ENCODE assay signal across 8 cellular contexts in the genomic region with DNA sequence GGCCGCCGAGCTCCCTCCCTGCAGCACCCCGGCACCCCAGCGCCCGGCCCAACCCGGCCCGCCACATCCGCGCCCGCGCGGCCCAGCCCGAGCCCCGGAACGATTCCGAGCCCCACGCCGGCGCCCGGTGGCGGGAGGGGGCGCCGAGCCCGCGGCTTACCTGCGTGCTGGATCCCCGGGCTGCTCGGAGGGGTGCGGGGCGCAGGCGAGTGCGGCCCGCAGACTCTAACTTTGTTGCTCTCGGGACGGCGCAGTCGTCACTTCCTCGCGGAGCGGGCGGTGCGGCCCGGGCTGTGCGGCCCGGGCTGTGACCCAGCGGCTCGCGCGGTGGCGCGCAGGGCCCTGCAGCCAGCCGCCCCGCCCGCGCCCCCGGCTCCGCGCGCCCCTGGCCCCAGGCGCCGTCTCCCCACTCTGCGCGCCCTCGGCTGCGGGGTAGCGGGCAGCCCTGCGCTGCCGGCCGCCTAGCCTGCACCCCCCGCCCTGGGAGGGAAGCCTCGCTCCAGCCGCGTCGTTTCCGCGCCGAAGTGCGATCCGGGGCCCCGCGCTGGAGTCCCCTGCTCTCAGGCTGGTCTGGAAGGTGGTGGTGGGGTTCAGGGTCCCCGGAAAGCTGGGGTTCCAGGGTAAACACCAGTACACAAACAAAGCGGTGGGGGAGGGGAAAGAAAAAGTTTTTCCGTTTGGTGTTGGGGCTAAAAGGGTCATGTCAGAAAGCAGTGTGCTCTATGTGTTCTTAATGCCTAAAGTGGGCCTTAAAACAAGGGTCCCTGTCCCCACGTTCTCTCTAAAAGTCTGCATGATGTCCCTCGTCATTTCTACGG.
A peak's percentile ranks its signal among the peaks of the same experiment; 100 is the strongest.
DNase-seq lines count a peak whose midpoint lies in the region; ATAC-seq, FAIRE-seq and TF ChIP-seq lines count a peak whose summit lies in the region.

No MANE protein-coding gene starts in this region.

- H3K36me3 ChIP-seq in duodenal mucosa (ENCODE audit: control insufficient read depth in 1 of 2, insufficient read depth in 2 of 2, low read length in 2 of 2) (no peaks in the 10 kb centered on the region), lung (ENCODE audit: control insufficient read depth in 2 of 2, insufficient read depth in 2 of 2, low read length in 2 of 2) (no peaks in the 10 kb centered on the region)

- no peak; a peak in 1 of 5 replicates for TF ChIP-seq RAD21 in A549 (conservative IDR thresholded peaks at IDR 0.05 in 1 of 2, IDR thresholded peaks at IDR 0.05 in 1 of 2)

- H3K4me3 ChIP-seq in A549 (peak overlapping the region; percentile 79), HL-60 (replicated peaks; ENCODE audit: insufficient read depth, low read length) (peak overlapping the region; percentile 55), duodenal mucosa (ENCODE audit: low read depth in 1 of 2, low read length in 2 of 2) (peak overlapping the region; percentile 74 to 81), lung (peak overlapping the region; percentile 70)

- TF ChIP-seq CTCF in A549 (IDR thresholded peaks at IDR 0.05) = no peak
- no peak for TF ChIP-seq CTCF in HL-60 (IDR thresholded peaks at IDR 0.05; ENCODE audit: insufficient read depth, low read length)
- TF ChIP-seq CTCF in lung (IDR thresholded peaks at IDR 0.05; ENCODE audit: control extremely low read depth, extremely low read depth) = no peak

- H3K4me1 ChIP-seq in A549 = peaks cover 33% of the 10 kb centered on the region
- peaks cover 51 to 56% of the 10 kb centered on the region in 2 donors for H3K4me1 ChIP-seq in duodenal mucosa (ENCODE audit: control insufficient read depth in 1 of 2, insufficient read depth in 2 of 2, low read length in 2 of 2)
- H3K4me1 ChIP-seq in lung (ENCODE audit: control insufficient read depth in 2 of 2, insufficient read depth in 2 of 2, low read length in 2 of 2) = peaks cover 26 to 32% of the 10 kb centered on the region in 2 donors

- POLR2A ChIA-PET in A549 (lab: Yijun Ruan, JAX) = interaction anchor here (0.6 to 3.5 kb wide), 9 partner anchors 10 to 315 kb away, joined by 3 to 70 read pairs (median 7); a partner anchor contains a TSS

- 4% methylated on average over 20 of the region's 87 CpGs for WGBS in A549 (ENCODE audit: missing lambda C conversion rate)
- WGBS in lung, 2 donors = 0 to 1% methylated on average over 54 to 87 of the region's 87 CpGs

- no peak for FAIRE-seq in A549 (lab: Jason Lieb, UNC)

- DNase-seq in A549 (ENCODE audit: low read depth in 1 of 2, low spot score in 1 of 2) (peak in 1 of 2 experiments; percentile 31), HL-60 (ENCODE audit: low read depth in 1 of 2, low spot score in 1 of 2) (no peak), lung (ENCODE audit: low spot score) (peak; percentile 64), NCI-H345 treated with DMSO at 0.1 percent for 48 hours (lab: John Stamatoyannopoulos, UW; ENCODE audit: unreplicated experiment) (no peak)
- peak; percentile 42 to 49 for DNase-seq in activated CD4-positive, alpha-beta T cell treated with anti-CD3 and anti-CD28 coated beads for 4 hours
- DNase-seq in stimulated activated CD8-positive, alpha-beta memory T cell treated with anti-CD3 and anti-CD28 coated beads, Interleukin-15, amount 100 ng/mL, for 48 hours (ENCODE audit: low read depth in 2 of 2) = peak; percentile 30 to 34

- H3K9me3 ChIP-seq in A549 = no peaks in the 10 kb centered on the region
- no peaks in the 10 kb centered on the region for H3K9me3 ChIP-seq in duodenal mucosa (ENCODE audit: control insufficient read depth in 1 of 2, low read length in 2 of 2)
- peaks cover 0 to 1% of the 10 kb centered on the region in 2 donors for H3K9me3 ChIP-seq in lung (ENCODE audit: control insufficient read depth in 2 of 2, insufficient read depth in 1 of 2, low read length in 1 of 2)

- CTCF ChIA-PET in A549 (lab: Yijun Ruan, JAX) = interaction anchor here (0.6 to 9.0 kb wide), 13 partner anchors 8 to 332 kb away, joined by 3 to 73 read pairs (median 6); a partner anchor contains a TSS

- H3K9ac ChIP-seq in duodenal mucosa (ENCODE audit: low read depth in 1 of 2, low read length in 2 of 2) = peak overlapping the region; percentile 81 to 91

- peak; percentile 39 for TF ChIP-seq POLR2A in A549 (IDR thresholded peaks at IDR 0.05; ENCODE audit: low read length)

- no peaks in the 10 kb centered on the region for H3K27me3 ChIP-seq in HL-60 (ENCODE audit: insufficient read depth, poor library complexity, severe bottlenecking)
- no peaks in the 10 kb centered on the region for H3K27me3 ChIP-seq in duodenal mucosa (ENCODE audit: control insufficient read depth in 1 of 2, insufficient read depth in 2 of 2, low read length in 2 of 2)
- no peaks in the 10 kb centered on the region for H3K27me3 ChIP-seq in lung (ENCODE audit: control insufficient read depth, insufficient read depth)

- peak overlapping the region; percentile 99 for H3K4me2 ChIP-seq in A549

- peak; percentile 42 to 65 for ATAC-seq in A549
- peak; percentile 34 for ATAC-seq in GM18519 (IDR thresholded peaks at IDR 0.05; ENCODE audit: low FRiP score, unreplicated experiment)
- peak; percentile 70 for ATAC-seq in lung (ENCODE audit: insufficient read depth, low FRiP score)

- no peak for TF ChIP-seq EP300 in A549 (IDR thresholded peaks at IDR 0.05)

- H3K27ac ChIP-seq in A549 = peak overlapping the region; percentile 95 to 100
- H3K27ac ChIP-seq in HL-60 (replicated peaks) = peak overlapping the region; percentile 95
- H3K27ac ChIP-seq in duodenal mucosa (ENCODE audit: low read depth, low read length) = peak overlapping the region; percentile 94
- H3K27ac ChIP-seq in lung (ENCODE audit: low read depth in 1 of 2, low read length in 1 of 2) = peak overlapping the region; percentile 98 to 99

TF ChIP-seq in A549, 52 proteins besides CTCF, POLR2A, EP300 and RAD21:
- TF ChIP-seq, protein P1, sequence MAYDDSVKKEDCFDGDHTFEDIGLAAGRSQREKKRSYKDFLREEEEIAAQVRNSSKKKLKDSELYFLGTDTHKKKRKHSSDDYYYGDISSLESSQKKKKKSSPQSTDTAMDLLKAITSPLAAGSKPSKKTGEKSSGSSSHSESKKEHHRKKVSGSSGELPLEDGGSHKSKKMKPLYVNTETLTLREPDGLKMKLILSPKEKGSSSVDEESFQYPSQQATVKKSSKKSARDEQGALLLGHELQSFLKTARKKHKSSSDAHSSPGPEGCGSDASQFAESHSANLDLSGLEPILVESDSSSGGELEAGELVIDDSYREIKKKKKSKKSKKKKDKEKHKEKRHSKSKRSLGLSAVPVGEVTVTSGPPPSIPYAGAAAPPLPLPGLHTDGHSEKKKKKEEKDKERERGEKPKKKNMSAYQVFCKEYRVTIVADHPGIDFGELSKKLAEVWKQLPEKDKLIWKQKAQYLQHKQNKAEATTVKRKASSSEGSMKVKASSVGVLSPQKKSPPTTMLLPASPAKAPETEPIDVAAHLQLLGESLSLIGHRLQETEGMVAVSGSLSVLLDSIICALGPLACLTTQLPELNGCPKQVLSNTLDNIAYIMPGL (CRISPR knock-in tag; IDR thresholded peaks at IDR 0.05; ENCODE audit: borderline replicate concordance) = no peak
- TF ChIP-seq PHF8 (IDR thresholded peaks at IDR 0.05; ENCODE audit: borderline replicate concordance, low read depth) (peak; percentile 27; the same call in 1 of the 2 replicates), FOSB (CRISPR knock-in tag; IDR thresholded peaks at IDR 0.05) (no peak), JUN (IDR thresholded peaks at IDR 0.05) (peak in 1 of 2 experiments; percentile 63; a peak in 2 of 5 replicates)
- TF ChIP-seq, protein P2, sequence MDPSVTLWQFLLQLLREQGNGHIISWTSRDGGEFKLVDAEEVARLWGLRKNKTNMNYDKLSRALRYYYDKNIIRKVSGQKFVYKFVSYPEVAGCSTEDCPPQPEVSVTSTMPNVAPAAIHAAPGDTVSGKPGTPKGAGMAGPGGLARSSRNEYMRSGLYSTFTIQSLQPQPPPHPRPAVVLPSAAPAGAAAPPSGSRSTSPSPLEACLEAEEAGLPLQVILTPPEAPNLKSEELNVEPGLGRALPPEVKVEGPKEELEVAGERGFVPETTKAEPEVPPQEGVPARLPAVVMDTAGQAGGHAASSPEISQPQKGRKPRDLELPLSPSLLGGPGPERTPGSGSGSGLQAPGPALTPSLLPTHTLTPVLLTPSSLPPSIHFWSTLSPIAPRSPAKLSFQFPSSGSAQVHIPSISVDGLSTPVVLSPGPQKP (IDR thresholded peaks at IDR 0.05; ENCODE audit: low read depth, low read length) = no peak
- TF ChIP-seq, protein P3, sequence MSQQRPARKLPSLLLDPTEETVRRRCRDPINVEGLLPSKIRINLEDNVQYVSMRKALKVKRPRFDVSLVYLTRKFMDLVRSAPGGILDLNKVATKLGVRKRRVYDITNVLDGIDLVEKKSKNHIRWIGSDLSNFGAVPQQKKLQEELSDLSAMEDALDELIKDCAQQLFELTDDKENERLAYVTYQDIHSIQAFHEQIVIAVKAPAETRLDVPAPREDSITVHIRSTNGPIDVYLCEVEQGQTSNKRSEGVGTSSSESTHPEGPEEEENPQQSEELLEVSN (IDR thresholded peaks at IDR 0.05; ENCODE audit: borderline replicate concordance, low read depth) = 0 out of 2 replicates have a peak, but pooled peaks have one; percentile 6
- TF ChIP-seq, protein P4, sequence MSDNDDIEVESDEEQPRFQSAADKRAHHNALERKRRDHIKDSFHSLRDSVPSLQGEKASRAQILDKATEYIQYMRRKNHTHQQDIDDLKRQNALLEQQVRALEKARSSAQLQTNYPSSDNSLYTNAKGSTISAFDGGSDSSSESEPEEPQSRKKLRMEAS (IDR thresholded peaks at IDR 0.05) = 0 out of 2 replicates have a peak, but pooled peaks have one; percentile 9

Comparison
In these comparisons a context has a peak if more than half of its experiments do, and no peak if none do; other contexts are left out.
1. DNase-seq: peak in activated CD4-positive, alpha-beta T cell treated with anti-CD3 and anti-CD28 coated beads for 4 hours (2 of 2), lung (single experiment) and stimulated activated CD8-positive, alpha-beta memory T cell treated with anti-CD3 and anti-CD28 coated beads, Interleukin-15, amount 100 ng/mL, for 48 hours (2 of 2); none in HL-60 (0 of 2) and NCI-H345 treated with DMSO at 0.1 percent for 48 hours (single experiment).
2. Peak in every context shown above with its lines, with median percentiles within 50 percentile points of each other: ATAC-seq, H3K27ac ChIP-seq and H3K4me3 ChIP-seq.